Comparison of ENCODE assay signal across 27 cellular contexts in the genomic region with DNA sequence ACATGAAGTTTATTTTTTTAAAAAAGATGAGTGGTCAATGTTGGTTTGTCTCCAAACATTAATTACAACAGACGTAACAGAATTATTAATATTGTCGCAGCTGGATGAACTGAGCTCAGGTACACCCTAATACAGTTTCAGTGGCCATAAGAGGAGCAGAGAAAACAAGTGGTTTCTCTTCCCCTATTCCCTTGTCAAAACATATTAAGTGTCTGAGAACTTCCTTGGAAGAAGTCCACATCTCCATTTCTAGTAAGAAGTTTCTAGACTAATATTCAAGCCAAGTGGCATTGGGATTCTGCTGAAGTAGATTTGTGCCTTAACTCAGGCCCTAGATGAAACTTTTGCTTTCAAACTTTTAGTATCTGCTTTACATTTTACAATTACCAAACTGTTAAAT.
DNase-seq lines count a peak whose midpoint lies in the region; ATAC-seq and TF ChIP-seq lines count a peak whose summit lies in the region.
"Had no signal": no experiment of that assay in that cellular context is flagged by ENCODE, and none has a peak within 500 bp of the region (broad histone marks: within the 10 kb centered on the region; RNA-seq: fewer than 3 reads in every experiment).

No MANE protein-coding gene starts in this region.

- DNase-seq in NOMO-1 treated with DMSO at 0.1 percent for 48 hours (lab: John Stamatoyannopoulos, UW; ENCODE audit: unreplicated experiment) (peak; percentile 27), NOMO-1 treated with dmso at 0.1 percent for 144 hours (lab: John Stamatoyannopoulos, UW; ENCODE audit: unreplicated experiment) (no peak), choroid plexus epithelial cell (ENCODE audit: low read depth) (peak; percentile 7), midbrain (lab: John Stamatoyannopoulos, UW) (peak; percentile 39), hypothalamus (lab: John Stamatoyannopoulos, UW) (no peak)
- no peak for DNase-seq in T-helper 2 cell treated with Interferon-gamma antibody and Interleukin-4, amounts not matched to agents 5 μg/mL and 100 μg/mL, for 36 hours (ENCODE audit: low spot score)
- DNase-seq: 8988T; activated CD4-positive, CD25-positive, alpha-beta regulatory T cell; activated CD8-positive, alpha-beta T cell treated with anti-CD3 and anti-CD28 coated beads for 36 hours; activated naive CD4-positive, alpha-beta T cell; AML-193; Caco-2; GOT3; left colon; NCI-H1417; NCI-H510A treated with DMSO at 0.1 percent for 48 hours; NK-92 treated with Interleukin-12 subunit alpha and Interleukin-12 subunit beta, amount 100 ng/mL, for 24 hours; stimulated activated naive CD4-positive, alpha-beta T cell treated with Interleukin-2 at 50 U/mL for 16 hours had no signal

- peaks cover 35% of the 10 kb centered on the region for H3K36me3 Mint-ChIP-seq in T-helper 2 cell treated with Interferon-gamma antibody and Interleukin-4, amounts not matched to agents 5 μg/mL and 100 μg/mL, for 36 hours (ENCODE audit: low read depth)

- no peak overlapping the region for H3K4me3 ChIP-seq in choroid plexus epithelial cell (ENCODE audit: low read depth, low read length)
- H3K4me3 ChIP-seq: breast epithelium, coronary artery, neural progenitor cell, prostate gland, smooth muscle cell, thoracic aorta had no signal

- ATAC-seq in GM19035 (IDR thresholded peaks at IDR 0.05; ENCODE audit: unreplicated experiment) (no peak), GM18517 (IDR thresholded peaks at IDR 0.05; ENCODE audit: unreplicated experiment) (no peak)
- ATAC-seq: activated CD8-positive, alpha-beta T cell treated with anti-CD3 and anti-CD28 coated beads for 36 hours; left colon had no signal

- no peak overlapping the region for H3K4me3 Mint-ChIP-seq in T-helper 2 cell treated with Interferon-gamma antibody and Interleukin-4, amounts not matched to agents 5 μg/mL and 100 μg/mL, for 36 hours
- H3K4me3 Mint-ChIP-seq: activated CD8-positive, alpha-beta T cell treated with anti-CD3 and anti-CD28 coated beads for 36 hours; mesothelial cell of epicardium; neural progenitor cell had no signal

- no peak overlapping the region for H3K27ac Mint-ChIP-seq in T-helper 2 cell treated with Interferon-gamma antibody and Interleukin-4, amounts not matched to agents 5 μg/mL and 100 μg/mL, for 36 hours
- H3K27ac Mint-ChIP-seq: activated CD8-positive, alpha-beta T cell treated with anti-CD3 and anti-CD28 coated beads for 36 hours; neural progenitor cell had no signal

- peaks cover 25% of the 10 kb centered on the region for H3K4me1 Mint-ChIP-seq in T-helper 2 cell treated with Interferon-gamma antibody and Interleukin-4, amounts not matched to agents 5 μg/mL and 100 μg/mL, for 36 hours (ENCODE audit: low read depth)

- H3K9me3 Mint-ChIP-seq in T-helper 2 cell treated with Interferon-gamma antibody and Interleukin-4, amounts not matched to agents 5 μg/mL and 100 μg/mL, for 36 hours, result no peaks in the 10 kb centered on the region
- H3K9me3 Mint-ChIP-seq: activated CD8-positive, alpha-beta T cell treated with anti-CD3 and anti-CD28 coated beads for 36 hours; mesothelial cell of epicardium; neural progenitor cell had no signal

- H3K27me3 Mint-ChIP-seq in T-helper 2 cell treated with Interferon-gamma antibody and Interleukin-4, amounts not matched to agents 5 μg/mL and 100 μg/mL, for 36 hours (ENCODE audit: low read depth), result no peaks in the 10 kb centered on the region
- H3K27me3 Mint-ChIP-seq: activated CD8-positive, alpha-beta T cell treated with anti-CD3 and anti-CD28 coated beads for 36 hours had no signal

- no peak for TF ChIP-seq CTCF in choroid plexus epithelial cell (conservative IDR thresholded peaks at IDR 0.05; ENCODE audit: low read depth, low read length)

Comparison
In these comparisons a context has a peak if more than half of its experiments do, and no peak if none do; other contexts are left out.
1. DNase-seq: peak in NOMO-1 treated with DMSO at 0.1 percent for 48 hours (single experiment), choroid plexus epithelial cell (single experiment) and midbrain (single experiment); none in NOMO-1 treated with dmso at 0.1 percent for 144 hours (single experiment), hypothalamus (0 of 51) and T-helper 2 cell treated with Interferon-gamma antibody and Interleukin-4, amounts not matched to agents 5 μg/mL and 100 μg/mL, for 36 hours (single experiment).